8 cellular contexts compared by ENCODE assay signal in genomic region chr3:107985496-107985895, GRCh38.
A peak's percentile ranks its signal among the peaks of the same experiment; 100 is the strongest.
DNase-seq lines count a peak whose midpoint lies in the region; ATAC-seq and TF ChIP-seq lines count a peak whose summit lies in the region.

No MANE protein-coding gene starts in this region.

- WGBS in lower leg skin, 2 donors, result 56 to 76% methylated on average over 4 of the region's 4 CpGs

- DNase-seq in stimulated activated CD4-positive, alpha-beta T cell treated with anti-CD3 and anti-CD28 coated beads, Interleukin-15, amount 100 ng/mL, for 24 hours, result peak; percentile 55
- DNase-seq in stimulated activated CD4-positive, alpha-beta T cell treated with anti-CD3 and anti-CD28 coated beads, Interleukin-4, amount 100 ng/mL, for 1 hour, result no peak
- DNase-seq in activated T-cell treated with anti-CD3 and anti-CD28 coated beads, Interleukin-2, amount 50 U/mL, for 24 hours, result no peak
- DNase-seq in lower leg skin (ENCODE audit: low spot score in 2 of 2), result no peak
- no peak for DNase-seq in NCI-H146 (lab: John Stamatoyannopoulos, UW)
- DNase-seq in NCI-H446 treated with DMSO at 0.1 percent for 48 hours (lab: John Stamatoyannopoulos, UW), result no peak
- DNase-seq in NCI-H446 (lab: John Stamatoyannopoulos, UW), result no peak

- peaks cover 35% of the 10 kb centered on the region for H3K4me1 Mint-ChIP-seq in activated T-cell treated with anti-CD3 and anti-CD28 coated beads, Interleukin-2, amount 50 U/mL, for 24 hours (ENCODE audit: low read depth)

- intact Hi-C loops in lower leg skin (cut with DNase I; ENCODE audit: low total_unique reads), result no loop called here

- H3K27ac Mint-ChIP-seq in activated T-cell treated with anti-CD3 and anti-CD28 coated beads, Interleukin-2, amount 50 U/mL, for 24 hours, result peak overlapping the region; percentile 83

- no peaks in the 10 kb centered on the region for H3K9me3 Mint-ChIP-seq in activated T-cell treated with anti-CD3 and anti-CD28 coated beads, Interleukin-2, amount 50 U/mL, for 24 hours

- no peak overlapping the region for H3K4me3 ChIP-seq in lower leg skin (ENCODE audit: low read depth, poor library complexity, severe bottlenecking)

- H3K36me3 Mint-ChIP-seq in activated T-cell treated with anti-CD3 and anti-CD28 coated beads, Interleukin-2, amount 50 U/mL, for 24 hours (ENCODE audit: low read depth), result no peaks in the 10 kb centered on the region

- H3K4me3 Mint-ChIP-seq in activated T-cell treated with anti-CD3 and anti-CD28 coated beads, Interleukin-2, amount 50 U/mL, for 24 hours, result peak overlapping the region; percentile 31

- no peaks in the 10 kb centered on the region for H3K27me3 Mint-ChIP-seq in activated T-cell treated with anti-CD3 and anti-CD28 coated beads, Interleukin-2, amount 50 U/mL, for 24 hours

- no peak for TF ChIP-seq POLR2A in lower leg skin (IDR thresholded peaks at IDR 0.05)

- peak; percentile 99 for ATAC-seq in HG03139 (IDR thresholded peaks at IDR 0.05; ENCODE audit: unreplicated experiment)

- no peak for TF ChIP-seq CTCF in lower leg skin (IDR thresholded peaks at IDR 0.05)
